ENCODE assay signal across 9 cellular contexts in the genomic region with DNA sequence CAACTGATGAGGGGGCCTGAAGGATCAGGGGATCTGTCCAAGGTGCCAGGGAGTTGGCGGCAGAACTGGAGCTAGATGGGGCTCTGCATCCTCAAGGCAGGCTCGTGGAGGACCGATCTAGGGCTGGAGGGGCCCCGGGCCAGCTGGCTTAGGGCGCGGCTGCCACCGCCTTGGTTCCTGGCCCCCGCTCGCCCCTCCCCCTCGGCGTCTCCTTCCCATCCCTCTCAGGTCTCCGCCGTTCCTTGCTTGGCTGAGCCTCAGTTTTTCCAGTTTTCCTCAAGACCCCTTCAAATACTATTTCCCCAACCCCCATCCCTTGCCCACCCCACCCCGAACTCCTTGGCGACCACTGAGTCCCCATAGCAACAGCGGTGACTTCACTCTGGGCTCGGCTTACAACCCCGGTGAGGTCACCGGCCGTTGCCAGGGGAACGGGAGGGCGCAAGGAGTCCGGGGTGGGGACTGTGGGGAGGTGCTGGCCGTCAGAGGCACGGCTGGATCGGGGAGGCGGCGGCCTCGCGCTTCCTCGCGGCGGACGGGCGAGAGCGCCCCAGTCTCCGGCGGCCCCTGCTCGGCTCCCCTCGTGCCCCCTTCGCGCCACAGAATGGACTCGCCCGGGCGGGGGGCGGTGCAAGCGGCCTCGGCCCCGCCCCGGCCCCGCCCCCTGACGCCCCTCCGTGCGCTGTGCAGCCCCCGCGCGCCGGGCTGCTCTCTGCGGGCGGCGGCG. TPM values are rescaled to one million over a fixed set of nuclear protein-coding genes. Genes with fewer than 3 reads are reported as not detected.
DNase-seq lines count a peak whose midpoint lies in the region; ATAC-seq and TF ChIP-seq lines count a peak whose summit lies in the region.
"Had no signal": no experiment of that assay in that cellular context is flagged by ENCODE, and none has a peak within 500 bp of the region (broad histone marks: within the 10 kb centered on the region; RNA-seq: fewer than 3 reads in every experiment).

No MANE protein-coding gene starts in this region.

- H3K4me2 ChIP-seq in DOHH2 (ENCODE audit: low read length): peak overlapping the region; percentile 82

- H3K4me3 ChIP-seq in DOHH2 (ENCODE audit: low read length) (peak overlapping the region; percentile 73), choroid plexus epithelial cell (ENCODE audit: low read depth, low read length) (peak overlapping the region; percentile 61), kidney epithelial cell (ENCODE audit: low read depth, low read length) (peak overlapping the region; percentile 55)

- no peak for TF ChIP-seq CTCF in DOHH2 (IDR thresholded peaks at IDR 0.05; ENCODE audit: low read depth, low read length, poor library complexity, severe bottlenecking)
- no peak for TF ChIP-seq CTCF in choroid plexus epithelial cell (conservative IDR thresholded peaks at IDR 0.05; ENCODE audit: low read depth, low read length)
- no peak for TF ChIP-seq CTCF in kidney epithelial cell (IDR thresholded peaks at IDR 0.05; ENCODE audit: insufficient read depth, low read length, poor library complexity, severe bottlenecking)

- H3F3A ChIP-seq in DOHH2 (ENCODE audit: control insufficient read depth, insufficient read depth): no peaks in the 10 kb centered on the region

- no peaks in the 10 kb centered on the region for H4K20me1 ChIP-seq in DOHH2 (ENCODE audit: control insufficient read depth, insufficient read depth, low read depth, low read length)

- no peaks in the 10 kb centered on the region for H3K9me3 ChIP-seq in DOHH2 (ENCODE audit: control insufficient read depth, insufficient read depth, low read length)

- peak; percentile 61 for ATAC-seq in HG02798 (IDR thresholded peaks at IDR 0.05; ENCODE audit: poor library complexity, unreplicated experiment)
- ATAC-seq in activated CD4-positive, alpha-beta T cell treated with anti-CD3 and anti-CD28 coated beads for 36 hours: peak; percentile 86

- H3K36me3 ChIP-seq in DOHH2 (ENCODE audit: control insufficient read depth, low read length): no peaks in the 10 kb centered on the region
- H3K36me3 ChIP-seq in kidney epithelial cell (ENCODE audit: control insufficient read depth, insufficient read depth, low read length): no peaks in the 10 kb centered on the region

- peak overlapping the region; percentile 40 for H3K4me3 Mint-ChIP-seq in activated CD4-positive, alpha-beta T cell treated with anti-CD3 and anti-CD28 coated beads for 36 hours

- POLR2A ChIA-PET in activated CD4-positive, alpha-beta T cell treated with anti-CD3 and anti-CD28 coated beads for 36 hours (lab: Charles Lee): no interaction called here

- peaks cover 2% of the 10 kb centered on the region for H3K4me1 Mint-ChIP-seq in activated CD4-positive, alpha-beta T cell treated with anti-CD3 and anti-CD28 coated beads for 36 hours

- no peak overlapping the region for H3K27ac ChIP-seq in DOHH2 (ENCODE audit: low read depth, low read length)
- H3K27ac ChIP-seq: epithelial cell of prostate had no signal

- DNase-seq in NCI-H2196 (lab: John Stamatoyannopoulos, UW; ENCODE audit: unreplicated experiment) (peak; percentile 95), choroid plexus epithelial cell (ENCODE audit: low read depth) (peak; percentile 88), kidney epithelial cell (ENCODE audit: low read depth) (peak; percentile 54), SKM-1 treated with dmso at 0.1 percent for 144 hours (lab: John Stamatoyannopoulos, UW; ENCODE audit: unreplicated experiment) (no peak)
- peak; percentile 80 for DNase-seq in activated CD4-positive, alpha-beta T cell treated with anti-CD3 and anti-CD28 coated beads for 36 hours
- DNase-seq in stimulated activated CD4-positive, alpha-beta T cell treated with anti-CD3 and anti-CD28 coated beads, Interleukin-12 subunit alpha, Interleukin-12 subunit beta, amount 100 ng/mL, for 24 hours (ENCODE audit: low read depth in 2 of 2): peak; percentile 38 to 46

- intact Hi-C loops in activated CD4-positive, alpha-beta T cell treated with anti-CD3 and anti-CD28 coated beads for 36 hours (cut with DNase I, micrococcal nuclease): loop anchor here (1.0 to 5.0 kb wide), 5 partner anchors 14 to 94 kb away; partner anchors contain the start of genes CRY2 (in 2 of the 2), MAPK8IP1 (in 1 of the 2) and SLC35C1 (in 1 of the 2)

- H3K9me3 Mint-ChIP-seq in activated CD4-positive, alpha-beta T cell treated with anti-CD3 and anti-CD28 coated beads for 36 hours (ENCODE audit: low read depth): no peaks in the 10 kb centered on the region

- H3K9me2 ChIP-seq in DOHH2 (replicated peaks; ENCODE audit: control insufficient read depth, low read length): no peaks in the 10 kb centered on the region

- H3K27me3 ChIP-seq in DOHH2 (ENCODE audit: control insufficient read depth, low read length) (peaks cover 37% of the 10 kb centered on the region), kidney epithelial cell (ENCODE audit: control insufficient read depth, insufficient read depth, low read length) (peaks cover 29% of the 10 kb centered on the region)

- no peak overlapping the region for H3K27ac Mint-ChIP-seq in activated CD4-positive, alpha-beta T cell treated with anti-CD3 and anti-CD28 coated beads for 36 hours

- H3K27me3 Mint-ChIP-seq in activated CD4-positive, alpha-beta T cell treated with anti-CD3 and anti-CD28 coated beads for 36 hours: peaks cover 26% of the 10 kb centered on the region

- CTCF ChIA-PET in activated CD4-positive, alpha-beta T cell treated with anti-CD3 and anti-CD28 coated beads for 36 hours (lab: Charles Lee): interaction anchor here (1.1 kb wide), 1 partner anchor 25 kb away, joined by 6 read pairs; no protein-coding TSS in a partner anchor

- no peaks in the 10 kb centered on the region for H3K79me2 ChIP-seq in DOHH2 (ENCODE audit: control insufficient read depth, low read length)

- H3K36me3 Mint-ChIP-seq in activated CD4-positive, alpha-beta T cell treated with anti-CD3 and anti-CD28 coated beads for 36 hours (ENCODE audit: low read depth): no peaks in the 10 kb centered on the region

- peaks cover 12% of the 10 kb centered on the region for H3K4me1 ChIP-seq in DOHH2 (ENCODE audit: control insufficient read depth, low read length)

RNA-seq across cellular contexts. Expression of gene FREY1, which starts 7.5 kb away (rescaled TPM):
- 1 to 10 TPM; 1.0 to 1.5 TPM for total RNA-seq in activated CD4-positive, alpha-beta T cell treated with anti-CD3 and anti-CD28 coated beads for 36 hours
- not detected in 2 replicates for total RNA-seq in kidney epithelial cell

RNA-seq across cellular contexts. Expression of gene MAPK8IP1, which starts 14.2 kb away (rescaled TPM):
- under 1 TPM; 0.37 to 0.39 TPM for total RNA-seq in activated CD4-positive, alpha-beta T cell treated with anti-CD3 and anti-CD28 coated beads for 36 hours
- total RNA-seq in kidney epithelial cell: 13.2 and 14.8 TPM in 2 replicates

RNA-seq across cellular contexts. Expression of gene PEX16, which starts 18.1 kb away (rescaled TPM):
- total RNA-seq in activated CD4-positive, alpha-beta T cell treated with anti-CD3 and anti-CD28 coated beads for 36 hours: 10 to 100 TPM; 28.1 to 33.4 TPM
- total RNA-seq in kidney epithelial cell: 37.4 and 52.0 TPM in 2 replicates

RNA-seq across cellular contexts. Expression of gene LARGE2, which starts 22.8 kb away (rescaled TPM):
- total RNA-seq in activated CD4-positive, alpha-beta T cell treated with anti-CD3 and anti-CD28 coated beads for 36 hours: 1 to 10 TPM in 1 of 2 experiments, under 1 TPM in 1; 0.75 to 1.1 TPM
- 10.9 and 11.2 TPM in 2 replicates for total RNA-seq in kidney epithelial cell

RNA-seq across cellular contexts. Expression of gene CRY2, which starts 52.3 kb away (rescaled TPM):
- total RNA-seq in activated CD4-positive, alpha-beta T cell treated with anti-CD3 and anti-CD28 coated beads for 36 hours: 10 to 100 TPM; 13.1 to 14.1 TPM
- total RNA-seq in kidney epithelial cell: 8.5 and 9.1 TPM in 2 replicates

Comparison
In these comparisons a context has a peak if more than half of its experiments do, and no peak if none do; other contexts are left out.
1. RNA of gene MAPK8IP1, which starts 14.2 kb away (total RNA-seq): 13.2 to 14.8 TPM in kidney epithelial cell; 0.37 to 0.39 TPM in activated CD4-positive, alpha-beta T cell treated with anti-CD3 and anti-CD28 coated beads for 36 hours; every median in the first group is over 10 times any median in the second.
2. Peak in every context shown above with its lines, with median percentiles within 50 percentile points of each other: H3K4me3 ChIP-seq.